ENCODE assay signal across 7 cellular contexts in genomic region chr20:35771367-35771688, GRCh38. TPM values are rescaled to one million over a fixed set of nuclear protein-coding genes. Genes with fewer than 3 reads are reported as not detected.
DNase-seq lines count a peak whose midpoint lies in the region; ATAC-seq and TF ChIP-seq lines count a peak whose summit lies in the region.

No MANE protein-coding gene starts in this region.

- POLR2A ChIA-PET in activated CD8-positive, alpha-beta T cell treated with anti-CD3 and anti-CD28 coated beads, Interleukin-2, amount 10 ng/mL, durations not matched to agents 7 days and 5 days (lab: Charles Lee): interaction anchor here (0.6 to 11.2 kb wide), 7 partner anchors 26 to 183 kb away, joined by 3 to 401 read pairs (median 5); partner anchors contain the start of genes RBM39 and SCAND1

- H3K4me3 Mint-ChIP-seq in activated CD8-positive, alpha-beta T cell treated with anti-CD3 and anti-CD28 coated beads, Interleukin-2, amount 10 ng/mL, durations not matched to agents 7 days and 5 days: peak overlapping the region; percentile 63
- H3K4me3 Mint-ChIP-seq in stimulated activated effector memory CD8-positive, alpha-beta T cell treated with anti-CD3 and anti-CD28 coated beads, Interleukin-12 subunit alpha, Interleukin-12 subunit beta, amount 100 ng/mL, for 72 hours: peak overlapping the region; percentile 92

- H3K27ac ChIP-seq in HL-60 (replicated peaks) (peak overlapping the region; percentile 48), iPS-18a (ENCODE audit: low read length) (no peak overlapping the region)

- H3K9me3 Mint-ChIP-seq in activated CD8-positive, alpha-beta T cell treated with anti-CD3 and anti-CD28 coated beads, Interleukin-2, amount 10 ng/mL, durations not matched to agents 7 days and 5 days (ENCODE audit: insufficient read depth): peaks cover 8% of the 10 kb centered on the region
- H3K9me3 Mint-ChIP-seq in stimulated activated effector memory CD8-positive, alpha-beta T cell treated with anti-CD3 and anti-CD28 coated beads, Interleukin-12 subunit alpha, Interleukin-12 subunit beta, amount 100 ng/mL, for 72 hours: peaks cover 5% of the 10 kb centered on the region

- no peak overlapping the region for H3K9ac ChIP-seq in iPS-18a (ENCODE audit: low read length)

- no peaks in the 10 kb centered on the region for H3K9me3 ChIP-seq in iPS-18a (ENCODE audit: control insufficient read depth, low read depth, low read length)

- no peak for ATAC-seq in activated CD8-positive, alpha-beta T cell treated with anti-CD3 and anti-CD28 coated beads, Interleukin-2, amount 10 ng/mL, durations not matched to agents 7 days and 5 days
- ATAC-seq in stimulated activated effector memory CD8-positive, alpha-beta T cell treated with anti-CD3 and anti-CD28 coated beads, Interleukin-12 subunit alpha, Interleukin-12 subunit beta, amount 100 ng/mL, for 72 hours: no peak

- H3K4me3 ChIP-seq in HL-60 (replicated peaks; ENCODE audit: insufficient read depth, low read length) (no peak overlapping the region), iPS-18a (ENCODE audit: low read length) (peak overlapping the region; percentile 23)

- CTCF ChIA-PET in activated CD8-positive, alpha-beta T cell treated with anti-CD3 and anti-CD28 coated beads, Interleukin-2, amount 10 ng/mL, durations not matched to agents 7 days and 5 days (lab: Charles Lee): interaction anchor here (0.8 to 3.9 kb wide), 4 partner anchors 28 to 183 kb away, joined by 3 to 44 read pairs (median 4); partner anchors contain the start of genes RBM39 and SCAND1

- H3K27me3 ChIP-seq in HL-60 (ENCODE audit: insufficient read depth, poor library complexity, severe bottlenecking): no peaks in the 10 kb centered on the region
- H3K27me3 ChIP-seq in iPS-18a (ENCODE audit: control insufficient read depth, insufficient read depth, low read length): peaks cover 11% of the 10 kb centered on the region

- H3K4me1 Mint-ChIP-seq in activated CD8-positive, alpha-beta T cell treated with anti-CD3 and anti-CD28 coated beads, Interleukin-2, amount 10 ng/mL, durations not matched to agents 7 days and 5 days (ENCODE audit: low read depth): peaks cover 64% of the 10 kb centered on the region
- H3K4me1 Mint-ChIP-seq in stimulated activated effector memory CD8-positive, alpha-beta T cell treated with anti-CD3 and anti-CD28 coated beads, Interleukin-12 subunit alpha, Interleukin-12 subunit beta, amount 100 ng/mL, for 72 hours: peaks cover 53% of the 10 kb centered on the region

- DNase-seq in HL-60 (ENCODE audit: low read depth in 1 of 2, low spot score in 1 of 2) (no peak), DMS114 treated with DMSO at 0.1 percent for 48 hours (lab: John Stamatoyannopoulos, UW; ENCODE audit: unreplicated experiment) (no peak), glomerular visceral epithelial cell (ENCODE audit: extremely low spot score) (no peak)
- DNase-seq in activated CD8-positive, alpha-beta T cell treated with anti-CD3 and anti-CD28 coated beads, Interleukin-2, amount 10 ng/mL, durations not matched to agents 7 days and 5 days: no peak
- no peak for DNase-seq in stimulated activated effector memory CD8-positive, alpha-beta T cell treated with anti-CD3 and anti-CD28 coated beads, Interleukin-12 subunit alpha, Interleukin-12 subunit beta, amount 100 ng/mL, for 72 hours (ENCODE audit: low spot score in 2 of 2)
- DNase-seq in stimulated activated CD4-positive, alpha-beta T cell treated with anti-CD3 and anti-CD28 coated beads, Interleukin-12 subunit alpha, Interleukin-12 subunit beta, amount 100 ng/mL, for 4 hours: no peak

- peak overlapping the region; percentile 94 for H3K27ac Mint-ChIP-seq in activated CD8-positive, alpha-beta T cell treated with anti-CD3 and anti-CD28 coated beads, Interleukin-2, amount 10 ng/mL, durations not matched to agents 7 days and 5 days
- H3K27ac Mint-ChIP-seq in stimulated activated effector memory CD8-positive, alpha-beta T cell treated with anti-CD3 and anti-CD28 coated beads, Interleukin-12 subunit alpha, Interleukin-12 subunit beta, amount 100 ng/mL, for 72 hours: peak overlapping the region; percentile 92

- H3K36me3 ChIP-seq in iPS-18a (ENCODE audit: control insufficient read depth, low read depth, low read length): peaks cover 8% of the 10 kb centered on the region

- H3K27me3 Mint-ChIP-seq in activated CD8-positive, alpha-beta T cell treated with anti-CD3 and anti-CD28 coated beads, Interleukin-2, amount 10 ng/mL, durations not matched to agents 7 days and 5 days (ENCODE audit: low read depth): no peaks in the 10 kb centered on the region

- TF ChIP-seq CTCF in HL-60 (IDR thresholded peaks at IDR 0.05; ENCODE audit: insufficient read depth, low read length): no peak

- peaks cover 28% of the 10 kb centered on the region for H3K4me1 ChIP-seq in iPS-18a (ENCODE audit: control insufficient read depth, low read depth, low read length)

- peaks cover 29% of the 10 kb centered on the region for H3K36me3 Mint-ChIP-seq in activated CD8-positive, alpha-beta T cell treated with anti-CD3 and anti-CD28 coated beads, Interleukin-2, amount 10 ng/mL, durations not matched to agents 7 days and 5 days (ENCODE audit: low read depth)
- H3K36me3 Mint-ChIP-seq in stimulated activated effector memory CD8-positive, alpha-beta T cell treated with anti-CD3 and anti-CD28 coated beads, Interleukin-12 subunit alpha, Interleukin-12 subunit beta, amount 100 ng/mL, for 72 hours: peaks cover 33% of the 10 kb centered on the region

RNA-seq across cellular contexts. Expression of gene PHF20, which starts 0.5 kb away (rescaled TPM):
- total RNA-seq in activated CD8-positive, alpha-beta T cell treated with anti-CD3 and anti-CD28 coated beads, Interleukin-2, amount 10 ng/mL, durations not matched to agents 7 days and 5 days: 10 to 100 TPM; 53.6 to 61.5 TPM

RNA-seq across cellular contexts. Expression of gene RBM39, which starts 29.3 kb away (rescaled TPM):
- 100 to 1,000 TPM; 333 to 358 TPM for total RNA-seq in activated CD8-positive, alpha-beta T cell treated with anti-CD3 and anti-CD28 coated beads, Interleukin-2, amount 10 ng/mL, durations not matched to agents 7 days and 5 days
